Comparison of ENCODE assay signal across 23 cellular contexts in the genomic region with DNA sequence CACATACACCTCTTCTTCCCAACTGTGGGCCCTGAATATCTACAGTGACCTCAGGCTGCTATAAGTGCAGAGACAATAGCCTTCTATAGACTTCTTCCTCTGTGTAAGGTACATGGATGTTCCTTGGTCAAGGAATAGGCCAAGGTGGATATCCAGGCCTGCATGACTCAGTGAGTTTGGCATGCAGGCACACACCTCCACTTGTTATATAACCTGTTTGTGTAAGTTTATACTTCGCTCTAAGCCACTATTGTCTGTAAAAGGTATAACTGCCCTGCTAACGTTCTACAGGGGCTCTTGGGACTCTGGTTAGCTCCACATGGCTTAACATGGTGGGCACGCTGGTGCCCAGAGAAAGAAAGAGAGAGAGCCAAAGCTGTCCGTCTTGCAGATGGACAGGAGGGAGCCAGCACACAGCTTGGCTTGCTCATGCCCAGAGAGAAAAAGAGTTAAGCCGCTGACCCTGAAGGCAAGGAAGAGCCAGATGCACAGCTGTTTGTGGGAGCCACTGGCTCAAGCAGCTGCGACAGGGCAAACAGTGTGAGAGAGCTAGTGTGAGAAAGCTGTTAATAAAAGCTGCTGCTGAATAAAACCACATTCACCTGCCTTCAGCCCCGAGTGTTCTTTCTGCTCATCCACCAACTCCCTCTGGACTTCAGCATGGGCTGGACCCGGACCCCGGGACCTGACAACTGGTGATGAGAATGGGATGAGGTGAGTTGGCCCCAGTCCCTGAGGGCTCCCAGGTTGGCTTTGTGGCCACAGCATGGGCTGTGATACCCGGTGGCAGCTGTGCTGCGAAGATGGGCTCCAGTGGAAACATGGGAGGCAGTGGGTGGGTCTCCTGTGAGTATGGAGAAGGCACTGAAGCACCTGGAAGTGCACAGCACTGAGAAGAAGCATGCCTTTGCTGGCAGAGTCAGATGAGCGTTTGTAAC. TPM values are rescaled to one million over a fixed set of nuclear protein-coding genes. Genes with fewer than 3 reads are reported as not detected.
DNase-seq lines count a peak whose midpoint lies in the region; ATAC-seq, FAIRE-seq and TF ChIP-seq lines count a peak whose summit lies in the region.
"Had no signal": no experiment of that assay in that cellular context is flagged by ENCODE, and none has a peak within 500 bp of the region (broad histone marks: within the 10 kb centered on the region; RNA-seq: fewer than 3 reads in every experiment).

No MANE protein-coding gene starts in this region.

- no peak for TF ChIP-seq POLR2A in HepG2 (IDR thresholded peaks at IDR 0.05; ENCODE audit: insufficient read depth in 1 of 2, low read depth in 2 of 2, low read length in 2 of 2)
- no peak for TF ChIP-seq POLR2A in right lobe of liver (IDR thresholded peaks at IDR 0.05)

- WGBS in HepG2 (ENCODE audit: low lambda C conversion rate) = 96% methylated on average over 3 of the region's 12 CpGs
- WGBS in right lobe of liver (ENCODE audit: insufficient coverage, low coverage, low lambda C conversion rate, missing lambda C conversion rate) = 62% methylated on average over 4 of the region's 12 CpGs

- in situ Hi-C loops in HepG2 (cut with HindIII; ENCODE audit: extremely low pct_ligation_motif_present, low pct_unique_long_range_greater_than_20kb) = no loop called here

- CTCF ChIA-PET in HepG2 (lab: Yijun Ruan, JAX; ENCODE audit: low intra/inter-chr PET ratio, low total read pairs) = no interaction called here
- CTCF ChIA-PET in PC-9 (lab: Charles Lee) = no interaction called here

- intact Hi-C loops in HepG2 (cut with micrococcal nuclease; ENCODE audit: unreplicated experiment) (no loop called here), right lobe of liver (cut with DNase I) (loop anchor here in 1 of 2 donors (10.0 kb wide), 1 partner anchor 111 kb away; no protein-coding TSS in a partner anchor), PC-9 (cut with micrococcal nuclease; ENCODE audit: unreplicated experiment) (no loop called here)

- no peak overlapping the region for H3K4me3 ChIP-seq in HepG2 (replicated peaks in 1 of 3; ENCODE audit: insufficient read depth in 1 of 3, low read depth in 2 of 3, low read length in 3 of 3)
- H3K4me3 ChIP-seq in right lobe of liver = no peak overlapping the region
- H3K4me3 ChIP-seq in PC-9 = no peak overlapping the region

- no peaks in the 10 kb centered on the region for H3K9me3 ChIP-seq in HepG2 (ENCODE audit: low read length)
- no peaks in the 10 kb centered on the region for H3K9me3 ChIP-seq in right lobe of liver
- H3K9me3 ChIP-seq in PC-9 (ENCODE audit: insufficient read depth, low read depth) = no peaks in the 10 kb centered on the region

- DNase-seq in HepG2 (ENCODE audit: low spot score) (no peak), right lobe of liver (no peak), PC-9 (peak; percentile 29 to 37), islet precursor cell (peak; percentile 48)
- DNase-seq: CD8-positive, alpha-beta T cell; COR-L47; DMS153; EL; HCEC 1CT; HFFc6; IMR-90 had no signal

- H3K4me2 ChIP-seq in HepG2 (ENCODE audit: low read depth, low read length) (no peak overlapping the region), PC-9 (peak overlapping the region; percentile 6; the same call in 1 of the 2 replicates)

- H2AFZ ChIP-seq in HepG2 (ENCODE audit: low read length) = no peak overlapping the region
- no peak overlapping the region for H2AFZ ChIP-seq in PC-9

- H3K4me1 ChIP-seq in HepG2 (ENCODE audit: insufficient read depth, low read length) = no peaks in the 10 kb centered on the region
- H3K4me1 ChIP-seq in right lobe of liver = no peaks in the 10 kb centered on the region
- peaks cover 8% of the 10 kb centered on the region; the same call in 1 of the 2 replicates for H3K4me1 ChIP-seq in PC-9 (replicated peaks; ENCODE audit: insufficient read depth)

- TF ChIP-seq CTCF in HepG2 (CRISPR knock-in tag; IDR thresholded peaks at IDR 0.05) = no peak
- no peak for TF ChIP-seq CTCF in right lobe of liver (IDR thresholded peaks at IDR 0.05)
- TF ChIP-seq CTCF in PC-9 (conservative IDR thresholded peaks at IDR 0.05) = no peak

- POLR2A ChIA-PET in HepG2 (lab: Yijun Ruan, JAX) (no interaction called here), PC-9 (lab: Charles Lee; ENCODE audit: unreplicated experiment) (no interaction called here)

- TF ChIP-seq RAD21 in HepG2 (CRISPR knock-in tag; IDR thresholded peaks at IDR 0.05) = no peak

- BruUV-seq in HepG2 (replicated peaks; lab: Mats Ljungman, UMichigan) (no TSS peak), PC-9 (replicated peaks; lab: Mats Ljungman, UMichigan) (no TSS peak)

- no peaks in the 10 kb centered on the region for H3K36me3 ChIP-seq in HepG2 (replicated peaks in 1 of 2; ENCODE audit: control insufficient read depth in 1 of 2, insufficient read depth in 2 of 2, low read length in 2 of 2)
- no peaks in the 10 kb centered on the region for H3K36me3 ChIP-seq in right lobe of liver
- H3K36me3 ChIP-seq in PC-9 (ENCODE audit: low read depth) = no peaks in the 10 kb centered on the region

- no peaks in the 10 kb centered on the region for H4K20me1 ChIP-seq in HepG2 (ENCODE audit: insufficient read depth, low read length)
- H4K20me1 ChIP-seq in PC-9 (ENCODE audit: insufficient read depth) = no peaks in the 10 kb centered on the region

- FAIRE-seq in HepG2 (lab: Jason Lieb, UNC) = no peak
- FAIRE-seq: A204.1, D721Med, G401.6, GM12892, GM19239 had no signal

- H3K27me3 ChIP-seq in HepG2 (ENCODE audit: control insufficient read depth in 1 of 2, insufficient read depth in 2 of 2, low read length in 2 of 2) (no peaks in the 10 kb centered on the region), right lobe of liver (no peaks in the 10 kb centered on the region), PC-9 (ENCODE audit: insufficient read depth, low read depth) (no peaks in the 10 kb centered on the region)

- ATAC-seq in HepG2 (no peak), right lobe of liver (no peak), HG03520 (IDR thresholded peaks at IDR 0.05; ENCODE audit: unreplicated experiment) (no peak), HG03280 (IDR thresholded peaks at IDR 0.05; ENCODE audit: unreplicated experiment) (no peak), GM21576 (IDR thresholded peaks at IDR 0.05; ENCODE audit: unreplicated experiment) (no peak)
- ATAC-seq: CD8-positive, alpha-beta T cell had no signal

- no peaks in the 10 kb centered on the region for H3K79me2 ChIP-seq in HepG2 (ENCODE audit: insufficient read depth, low read length)
- H3K79me2 ChIP-seq in PC-9 (ENCODE audit: low read depth) = no peaks in the 10 kb centered on the region

- TF ChIP-seq EP300 in HepG2 (IDR thresholded peaks at IDR 0.05; ENCODE audit: low read depth in 2 of 2, low read length in 2 of 2) (no peak), HepG2 (CRISPR knock-in tag; IDR thresholded peaks at IDR 0.05; ENCODE audit: borderline replicate concordance) (no peak)

- no peaks in the 10 kb centered on the region for H3F3A ChIP-seq in PC-9 (ENCODE audit: insufficient read depth, low read depth)

- no peak overlapping the region for H3K9ac ChIP-seq in HepG2 (ENCODE audit: insufficient read depth, low read depth, low read length)

- no peaks in the 10 kb centered on the region for H3K9me2 ChIP-seq in PC-9 (ENCODE audit: insufficient read depth)

- H3K27ac ChIP-seq in HepG2 (ENCODE audit: extremely low read length, insufficient read depth, low read length) (no peak overlapping the region), right lobe of liver (no peak overlapping the region), PC-9 (no peak overlapping the region)

RNA-seq across cellular contexts. Expression of gene ZBTB33, which starts 44.5 kb away (rescaled TPM):
- total RNA-seq in HepG2 (2016; rRNA removed; fragmentation: Illumina TruSeq; extraction: Trizol) (20.2 and 36.2 TPM in 2 replicates), right lobe of liver (10 to 100 TPM in 5 of 6 experiments, 1 to 10 TPM in 1; 9.9 to 21.0 (median 15.7) TPM), PC-9 (2021) (19.1 and 29.0 TPM in 2 replicates)
- total RNA-seq in HepG2 (2016; cell fraction: cytosol; rRNA removed; fragmentation: Illumina TruSeq; extraction: Trizol; ENCODE audit: low read depth) = 1.4 and 1.7 TPM in 2 replicates
- total RNA-seq in HepG2 (2016; cell fraction: insoluble cytoplasmic fraction; rRNA removed; fragmentation: Illumina TruSeq; extraction: Trizol) = 19.7 and 35.0 TPM in 2 replicates
- total RNA-seq in HepG2 (2016; cell fraction: membrane; rRNA removed; fragmentation: Illumina TruSeq; extraction: Trizol) = 7.5 and 8.5 TPM in 2 replicates
- total RNA-seq in HepG2 (2016; cell fraction: nucleus; rRNA removed; fragmentation: Illumina TruSeq; extraction: Trizol) = 20.0 and 21.0 TPM in 2 replicates
- 5.7 and 6.5 TPM in 2 replicates for polyA plus RNA-seq in HepG2 (2011; rRNA removed)
- 2.2 and 4.1 TPM in 2 replicates for polyA plus RNA-seq in HepG2 (2011; cell fraction: cytosol; rRNA removed)
- 3.3 and 6.2 TPM in 2 replicates for polyA plus RNA-seq in HepG2 (2011; cell fraction: nucleus; rRNA removed)
- polyA plus RNA-seq in HepG2 (2012) = 10.2 and 10.9 TPM in 2 replicates
- polyA plus RNA-seq in HepG2 (2016; cell fraction: cytosol; fragmentation: Illumina TruSeq; extraction: Trizol; ENCODE audit: low read depth) = 0.65 and 0.86 TPM in 2 replicates
- 29.1 and 30.2 TPM in 2 replicates for polyA plus RNA-seq in HepG2 (2016; cell fraction: insoluble cytoplasmic fraction; fragmentation: Illumina TruSeq; extraction: Trizol; ENCODE audit: low read depth)
- 3.3 and 4.2 TPM in 2 replicates for polyA plus RNA-seq in HepG2 (2016; cell fraction: membrane; fragmentation: Illumina TruSeq; extraction: Trizol; ENCODE audit: low read depth)
- polyA plus RNA-seq in HepG2 (2016; cell fraction: nucleus; fragmentation: Illumina TruSeq; extraction: Trizol; ENCODE audit: insufficient read depth, low read depth) = 20.6 and 21.7 TPM in 2 replicates
- 7.5 and 15.3 TPM in 2 replicates for polyA minus RNA-seq in HepG2 (2011; rRNA and poly(A)+ RNA removed; ENCODE audit: low replicate concordance)
- 13.4 and 17.0 TPM in 2 replicates for polyA minus RNA-seq in HepG2 (2011; cell fraction: cytosol; rRNA and poly(A)+ RNA removed)
- polyA minus RNA-seq in HepG2 (2011; cell fraction: nucleus; rRNA and poly(A)+ RNA removed) = 12.9 and 15.8 TPM in 2 replicates

RNA-seq across cellular contexts. Expression of gene RHOXF2, which starts 47.7 kb away (rescaled TPM):
- total RNA-seq in HepG2 (2016; rRNA removed; fragmentation: Illumina TruSeq; extraction: Trizol) = not detected in 2 replicates
- total RNA-seq in HepG2 (2016; cell fraction: cytosol; rRNA removed; fragmentation: Illumina TruSeq; extraction: Trizol; ENCODE audit: low read depth) = not detected in 2 replicates
- not detected in 2 replicates for total RNA-seq in HepG2 (2016; cell fraction: insoluble cytoplasmic fraction; rRNA removed; fragmentation: Illumina TruSeq; extraction: Trizol)
- total RNA-seq in HepG2 (2016; cell fraction: membrane; rRNA removed; fragmentation: Illumina TruSeq; extraction: Trizol) = not detected in 2 replicates
- not detected in 2 replicates for total RNA-seq in HepG2 (2016; cell fraction: nucleus; rRNA removed; fragmentation: Illumina TruSeq; extraction: Trizol)
- not detected in 2 replicates for polyA plus RNA-seq in HepG2 (2011; rRNA removed)
- polyA plus RNA-seq in HepG2 (2011; cell fraction: cytosol; rRNA removed) = not detected in 2 replicates
- 0.08 TPM in 1 of 2 replicates, not detected in the other for polyA plus RNA-seq in HepG2 (2011; cell fraction: nucleus; rRNA removed)
- polyA plus RNA-seq in HepG2 (2012) = 0.04 and 0.05 TPM in 2 replicates
- polyA plus RNA-seq in HepG2 (2016; cell fraction: cytosol; fragmentation: Illumina TruSeq; extraction: Trizol; ENCODE audit: low read depth) = not detected in 2 replicates
- polyA plus RNA-seq in HepG2 (2016; cell fraction: insoluble cytoplasmic fraction; fragmentation: Illumina TruSeq; extraction: Trizol; ENCODE audit: low read depth) = not detected in 2 replicates
- polyA plus RNA-seq in HepG2 (2016; cell fraction: membrane; fragmentation: Illumina TruSeq; extraction: Trizol; ENCODE audit: low read depth) = not detected in 2 replicates
- polyA plus RNA-seq in HepG2 (2016; cell fraction: nucleus; fragmentation: Illumina TruSeq; extraction: Trizol; ENCODE audit: insufficient read depth, low read depth) = not detected in 2 replicates
- polyA minus RNA-seq in HepG2 (2011; rRNA and poly(A)+ RNA removed; ENCODE audit: low replicate concordance) = 0.96 TPM in 1 of 2 replicates, not detected in the other
- not detected in 2 replicates for polyA minus RNA-seq in HepG2 (2011; cell fraction: cytosol; rRNA and poly(A)+ RNA removed)
- not detected in 2 replicates for polyA minus RNA-seq in HepG2 (2011; cell fraction: nucleus; rRNA and poly(A)+ RNA removed)
- not detected for total RNA-seq in right lobe of liver
- total RNA-seq in PC-9 (2021) = not detected in 2 replicates
- total RNA-seq: CD8-positive, alpha-beta T cell; H4; HFFc6; IMR-90 had no signal
- polyA plus RNA-seq: AG04450, BJ, CD14-positive monocyte, IMR-90 had no signal

Comparison
In these comparisons a context has a peak if more than half of its experiments do, and no peak if none do; other contexts are left out.
1. DNase-seq: peak in PC-9 (2 of 2) and islet precursor cell (single experiment); none in HepG2 (single experiment) and right lobe of liver (0 of 3).